In the genomic region with DNA sequence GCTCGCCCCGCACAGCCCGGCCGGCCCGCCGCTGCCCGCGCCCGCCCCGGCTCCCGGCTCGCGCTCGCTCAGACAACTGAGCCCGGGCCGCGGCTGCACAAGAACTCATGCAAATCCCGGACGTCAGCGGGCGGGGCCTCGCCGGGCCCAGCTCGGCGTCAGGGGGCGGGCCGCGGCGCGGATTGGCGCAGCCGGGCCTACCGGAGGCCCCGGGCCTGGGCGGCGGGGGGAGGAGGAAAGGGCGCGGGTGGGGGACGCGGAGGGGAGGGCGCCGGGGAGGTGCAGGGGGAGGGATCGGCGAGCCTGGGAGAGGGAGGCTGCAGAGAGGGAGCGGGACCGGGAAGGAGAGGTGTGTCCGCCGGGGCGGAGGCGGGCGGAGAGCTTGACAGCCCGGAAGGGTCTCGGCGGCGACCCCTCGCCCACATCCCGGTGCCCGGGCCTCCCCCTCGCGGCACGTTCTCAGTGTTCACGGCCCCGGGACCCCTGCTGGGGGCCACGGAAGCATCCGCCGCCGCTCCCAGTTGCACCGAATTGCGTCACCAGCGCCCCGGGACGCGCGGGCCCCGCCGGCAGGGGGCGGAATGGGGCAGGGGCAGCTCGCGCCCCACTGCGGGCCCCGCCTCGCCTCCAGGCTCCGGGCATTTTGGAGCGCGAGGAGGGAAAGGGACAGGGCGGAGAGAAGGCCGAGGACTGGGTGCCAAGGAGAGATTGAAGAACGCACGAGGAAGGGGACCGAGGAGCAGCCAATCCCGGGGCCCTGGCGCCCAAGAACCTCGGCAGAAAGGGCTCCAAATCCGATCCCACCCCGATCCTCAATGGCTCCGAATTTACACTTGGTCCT, we compare ENCODE assay signal across 8 cellular contexts. TPM values are rescaled to one million over a fixed set of nuclear protein-coding genes. Genes with fewer than 3 reads are reported as not detected.
DNase-seq lines count a peak whose midpoint lies in the region; ATAC-seq and TF ChIP-seq lines count a peak whose summit lies in the region.

A gene (minus strand): TSS at position 78 of the 841 bp plus-strand sequence. CDS start 189 bp downstream, outside the sequence.

- peaks cover 0 to 16% (median 9%) of the 10 kb centered on the region in 9 donors for H3K36me3 ChIP-seq in heart right ventricle
- peaks cover 9% of the 10 kb centered on the region for H3K36me3 ChIP-seq in upper lobe of right lung

- H3K4me3 Mint-ChIP-seq in T-cell (peak within 1 kb of the TSS; percentile 91 to 97 (median 96)), progenitor cell of endocrine pancreas (ENCODE audit: low read depth) (peak within 1 kb of the TSS; percentile 83)

- H3K27ac Mint-ChIP-seq in T-cell (peak within 1 kb of the TSS; percentile 94 to 96), progenitor cell of endocrine pancreas (peak within 1 kb of the TSS; percentile 89)

- intact Hi-C loops in heart right ventricle (cut with DNase I) = loop anchor here (2.0 to 10.0 kb wide), 9 partner anchors 29 to 153 kb away; a partner anchor contains a TSS
- intact Hi-C loops in upper lobe of right lung (cut with DNase I) = loop anchor here (5.0 kb wide), 1 partner anchor 32 kb away; no protein-coding TSS in a partner anchor

- ATAC-seq in HG02623 (IDR thresholded peaks at IDR 0.05; ENCODE audit: unreplicated experiment) = peak; percentile 59
- ATAC-seq in T-cell (replicated peaks in 1 of 4) = peak; percentile 78 to 91 (median 86)
- ATAC-seq in heart right ventricle = peak; percentile 73 to 88 (median 81)
- ATAC-seq in upper lobe of right lung = peak; percentile 84

- H3K27ac ChIP-seq in adipose tissue (ENCODE audit: low read depth, low read length) = peak within 1 kb of the TSS; percentile 30
- H3K27ac ChIP-seq in heart right ventricle = peak within 1 kb of the TSS; percentile 87 to 97 (median 92)
- peak within 1 kb of the TSS; percentile 91 for H3K27ac ChIP-seq in upper lobe of right lung

- H3K4me3 ChIP-seq in heart right ventricle (peak within 1 kb of the TSS; percentile 53 to 99 (median 83)), upper lobe of right lung (peak within 1 kb of the TSS; percentile 73)

- WGBS in adipose tissue, 3 donors = 0 to 2% (median 1%) methylated on average over 48 to 93 of the region's 96 CpGs
- WGBS in heart right ventricle, 2 donors = 1% methylated on average over 70 to 88 of the region's 96 CpGs

- TF ChIP-seq CTCF in GM10248 (IDR thresholded peaks at IDR 0.05; ENCODE audit: control extremely low read depth, extremely low read depth, low read depth, missing control alignments) = peak; percentile 66
- TF ChIP-seq CTCF in heart right ventricle (IDR thresholded peaks at IDR 0.05) = peak; percentile 53 to 77 (median 70)
- peak; percentile 78 for TF ChIP-seq CTCF in progenitor cell of endocrine pancreas (IDR thresholded peaks at IDR 0.05; ENCODE audit: unreplicated experiment)
- TF ChIP-seq CTCF in upper lobe of right lung (IDR thresholded peaks at IDR 0.05) = peak; percentile 76

- H3K4me1 Mint-ChIP-seq in T-cell = peaks cover 26 to 61% (median 44%) of the 10 kb centered on the region in 3 donors
- peaks cover 22% of the 10 kb centered on the region for H3K4me1 Mint-ChIP-seq in progenitor cell of endocrine pancreas (ENCODE audit: low read depth)

- H3K9me3 ChIP-seq in heart right ventricle (no peaks in the 10 kb centered on the region), upper lobe of right lung (no peaks in the 10 kb centered on the region)

- POLR2A ChIA-PET in GM10248 (lab: Yijun Ruan, JAX) (interaction anchor here (0.6 to 2.0 kb wide), 7 partner anchors 10 to 135 kb away, joined by 3 to 10 read pairs (median 6); a partner anchor contains a TSS), T-cell (lab: Charles Lee) (interaction anchor here in 1 of 2 donors (0.6 to 1.0 kb wide), 3 partner anchors 41 to 111 kb away, joined by 3 to 9 read pairs (median 5); a partner anchor contains a TSS)

- CTCF ChIA-PET in GM10248 (lab: Yijun Ruan, JAX) (interaction anchor here (0.8 to 4.9 kb wide), 25 partner anchors 9 to 169 kb away, joined by 3 to 28 read pairs (median 4); a partner anchor contains a TSS), T-cell (lab: Charles Lee) (interaction anchor here (0.6 to 0.9 kb wide), 7 partner anchors 29 to 302 kb away, joined by 4 to 8 read pairs (median 4); a partner anchor contains a TSS)

- H3K27me3 Mint-ChIP-seq in T-cell = peaks cover 4 to 31% of the 10 kb centered on the region in 2 donors
- peaks cover 48% of the 10 kb centered on the region for H3K27me3 Mint-ChIP-seq in progenitor cell of endocrine pancreas

- H3K27me3 ChIP-seq in heart right ventricle (peaks cover 20 to 51% (median 40%) of the 10 kb centered on the region in 7 donors), upper lobe of right lung (peaks cover 38% of the 10 kb centered on the region)

- no peaks in the 10 kb centered on the region for H3K9me3 Mint-ChIP-seq in T-cell
- H3K9me3 Mint-ChIP-seq in progenitor cell of endocrine pancreas (ENCODE audit: low read depth) = no peaks in the 10 kb centered on the region

- H3K36me3 Mint-ChIP-seq in T-cell (peaks cover 11% of the 10 kb centered on the region), progenitor cell of endocrine pancreas (ENCODE audit: insufficient read depth) (peaks cover 5% of the 10 kb centered on the region)

- peaks cover 38 to 76% (median 72%) of the 10 kb centered on the region in 9 donors for H3K4me1 ChIP-seq in heart right ventricle
- H3K4me1 ChIP-seq in upper lobe of right lung = peaks cover 53% of the 10 kb centered on the region

- DNase-seq in GM10248 (ENCODE audit: extremely low spot score) = peak; percentile 96
- peak; percentile 96 for DNase-seq in NCI-H1436 (lab: John Stamatoyannopoulos, UW)
- peak; percentile 83 to 95 (median 91) for DNase-seq in T-cell
- DNase-seq in heart right ventricle = peak; percentile 94 to 96
- DNase-seq in progenitor cell of endocrine pancreas (ENCODE audit: low spot score, unreplicated experiment) = peak; percentile 83
- peak; percentile 98 for DNase-seq in upper lobe of right lung

RNA-seq across cellular contexts. Expression of the gene that starts here (rescaled TPM):
- total RNA-seq in T-cell = 100 to 1,000 TPM in 2 of 5 donors, 10 to 100 TPM in 3; 63.2 to 138 (median 70.2) TPM
- polyA plus RNA-seq in adipose tissue = 10 to 100 TPM in 1 of 3 donors, 1 to 10 TPM in 2; 6.3 to 10.6 (median 8.0) TPM
- 10 to 100 TPM; 21.6 to 38.2 (median 26.4) TPM for total RNA-seq in heart right ventricle
- 1 to 10 TPM; 9.4 to 9.8 TPM for polyA plus RNA-seq in heart right ventricle
- 22.8 and 24.2 TPM in 2 replicates for total RNA-seq in progenitor cell of endocrine pancreas
- total RNA-seq in upper lobe of right lung = 20.2 TPM

Comparison
In these comparisons a context has a peak if more than half of its experiments do, and no peak if none do; other contexts are left out.
1. Peak in every context shown above with its lines: DNase-seq, ATAC-seq, H3K4me3 ChIP-seq and H3K27ac ChIP-seq.
2. H3K27ac ChIP-seq: peak in every context shown above with its lines; median percentile 92 in heart right ventricle; 91 in upper lobe of right lung; 30 in adipose tissue.